Comparison of ENCODE assay signal across 21 cellular contexts in genomic region chr1:14956579-14957195, GRCh38.
A peak's percentile ranks its signal among the peaks of the same experiment; 100 is the strongest.
DNase-seq lines count a peak whose midpoint lies in the region; ATAC-seq, FAIRE-seq and TF ChIP-seq lines count a peak whose summit lies in the region.
"Had no signal": no experiment of that assay in that cellular context is flagged by ENCODE, and none has a peak within 500 bp of the region (broad histone marks: within the 10 kb centered on the region; RNA-seq: fewer than 3 reads in every experiment).

No MANE protein-coding gene starts in this region.

- H3K4me1 Mint-ChIP-seq in activated CD4-positive, alpha-beta memory T cell treated with anti-CD3 and anti-CD28 coated beads for 36 hours (ENCODE audit: low read depth): no peaks in the 10 kb centered on the region
- H3K4me1 Mint-ChIP-seq: T-cell had no signal

- H2BK12ac ChIP-seq in H1 (ENCODE audit: low read depth, low read length): 0 out of 2 replicates have a peak overlapping the region, but pooled peaks have one; percentile 27

- no peak overlapping the region for H3K4me2 ChIP-seq in H1 (ENCODE audit: insufficient read depth in 1 of 2, low read depth in 2 of 2, low read length in 2 of 2)

- intact Hi-C loops in spleen (cut with DNase I; ENCODE audit: low total_unique reads): no loop called here
- intact Hi-C loops in activated CD4-positive, alpha-beta memory T cell treated with anti-CD3 and anti-CD28 coated beads for 36 hours (cut with micrococcal nuclease): no loop called here

- H3K18ac ChIP-seq in H1 (ENCODE audit: extremely low read depth, low read length): peak overlapping the region; percentile 48; the same call in 1 of the 2 replicates

- no peaks in the 10 kb centered on the region for H3K79me1 ChIP-seq in H1 (ENCODE audit: low read depth, low read length)

- no peak overlapping the region for H3K23ac ChIP-seq in H1 (ENCODE audit: insufficient read length)

- no peak overlapping the region for H3K9ac ChIP-seq in H1 (replicated peaks in 1 of 4; ENCODE audit: extremely low read depth in 1 of 4, low read depth in 3 of 4, low read length in 3 of 4)

- peaks cover 0 to 3% (median under 1%) of the 10 kb centered on the region in 4 experiments; a peak in 2 of 7 replicates for H3K4me1 ChIP-seq in H1 (replicated peaks in 1 of 4; ENCODE audit: control insufficient read depth in 3 of 4, insufficient read depth in 4 of 4, low read length in 3 of 4)
- H3K4me1 ChIP-seq in spleen: peaks cover 6 to 85% (median 50%) of the 10 kb centered on the region in 6 donors
- H3K4me1 ChIP-seq: HAP-1 had no signal

- no peak overlapping the region for H2BK20ac ChIP-seq in H1 (ENCODE audit: low read length)

- H4K91ac ChIP-seq in H1 (replicated peaks; ENCODE audit: insufficient read length, low read length): no peak overlapping the region

- DNase-seq in NCI-H524 (lab: John Stamatoyannopoulos, UW): peak; percentile 27 to 58
- DNase-seq in NCI-H524 treated with DMSO at 0.1 percent for 48 hours (lab: John Stamatoyannopoulos, UW): no peak
- DNase-seq in DMS79 treated with DMSO at 0.1 percent for 48 hours (lab: John Stamatoyannopoulos, UW): peak; percentile 18
- no peak for DNase-seq in H1 (ENCODE audit: low read depth in 1 of 2, low spot score in 2 of 2)
- DNase-seq in spleen: no peak
- DNase-seq in activated CD4-positive, alpha-beta memory T cell treated with anti-CD3 and anti-CD28 coated beads for 36 hours: no peak
- DNase-seq: 8988T, C1 segment of cervical spinal cord, DMS53, Karpas-422, MG63, NCI-H1048, NCI-H1417 treated with DMSO at 0.1 percent for 48 hours, NCI-H187, NCI-H748 treated with DMSO at 0.1 percent for 48 hours, SIG-M5, T-cell had no signal

- WGBS in H1 (ENCODE audit: extremely low coverage in 1 of 2, insufficient coverage in 1 of 2, insufficient read length in 1 of 2, insufficient replicate concordance in 2 of 2, low coverage in 1 of 2, low lambda C conversion rate in 2 of 2, missing lambda C conversion rate in 1 of 2), 2 experiments: 89% methylated on average over 11 of the region's 11 CpGs; no CpG with 5 or more reads in 1 of the 2 experiments
- WGBS in spleen, 5 donors: 64 to 83% (median 71%) methylated on average over 11 of the region's 11 CpGs

- no peak overlapping the region for H3K56ac ChIP-seq in H1 (replicated peaks; ENCODE audit: insufficient read length, low read depth, low read length)

- H3K4me3 ChIP-seq in H1 (ENCODE audit: extremely low read depth in 1 of 4, insufficient read depth in 2 of 4, low read depth in 3 of 4, low read length in 4 of 4) (no peak overlapping the region), spleen (no peak overlapping the region)
- H3K4me3 ChIP-seq: HAP-1, MG63 had no signal

- TF ChIP-seq RAD21 in H1 (IDR thresholded peaks at IDR 0.05 in 1 of 2, conservative IDR thresholded peaks at IDR 0.05 in 1 of 2; ENCODE audit: low read depth in 2 of 2, low read length in 2 of 2): no peak

- POLR2A ChIA-PET in H1 (lab: Charles Lee; ENCODE audit: partially characterized antibody): no interaction called here
- POLR2A ChIA-PET in activated CD4-positive, alpha-beta memory T cell treated with anti-CD3 and anti-CD28 coated beads for 36 hours (lab: Charles Lee): no interaction called here

- H2BK5ac ChIP-seq in H1 (ENCODE audit: low read depth, low read length): no peak overlapping the region

- H3K27ac ChIP-seq in H1 (ENCODE audit: low read depth, low read length): no peak overlapping the region
- H3K27ac ChIP-seq in spleen: peak overlapping the region in 7 of 8 donors; percentile 7 to 89 (median 79)
- H3K27ac ChIP-seq: HL-60 had no signal

- no peaks in the 10 kb centered on the region for H3K23me2 ChIP-seq in H1 (ENCODE audit: low read depth, low read length)

- H3K9me3 Mint-ChIP-seq in activated CD4-positive, alpha-beta memory T cell treated with anti-CD3 and anti-CD28 coated beads for 36 hours: no peaks in the 10 kb centered on the region
- H3K9me3 Mint-ChIP-seq: T-cell had no signal

- FAIRE-seq in H1 (lab: Jason Lieb, UNC): no peak
- FAIRE-seq: D721Med had no signal

- no peaks in the 10 kb centered on the region for H3K79me2 ChIP-seq in H1 (ENCODE audit: control insufficient read depth in 1 of 2, insufficient read depth in 2 of 2, low read length in 2 of 2)

- no peak overlapping the region for H3K27ac Mint-ChIP-seq in activated CD4-positive, alpha-beta memory T cell treated with anti-CD3 and anti-CD28 coated beads for 36 hours
- H3K27ac Mint-ChIP-seq: T-cell had no signal

- H3K27me3 ChIP-seq in H1 (replicated peaks in 1 of 4; ENCODE audit: control insufficient read depth in 3 of 4, extremely low read depth in 1 of 4, insufficient read depth in 3 of 4, low read length in 3 of 4): no peaks in the 10 kb centered on the region
- H3K27me3 ChIP-seq in spleen (replicated peaks in 1 of 7): no peaks in the 10 kb centered on the region
- H3K27me3 ChIP-seq: MG63 had no signal

- H3K27me3 Mint-ChIP-seq in activated CD4-positive, alpha-beta memory T cell treated with anti-CD3 and anti-CD28 coated beads for 36 hours: no peaks in the 10 kb centered on the region
- H3K27me3 Mint-ChIP-seq: T-cell had no signal

- TF ChIP-seq CTCF in H1 (IDR thresholded peaks at IDR 0.05; ENCODE audit: control extremely low read depth in 1 of 3, insufficient read depth in 1 of 3, low read depth in 1 of 3, low read length in 3 of 3) (no peak), spleen (IDR thresholded peaks at IDR 0.05 in 8 of 11, conservative IDR thresholded peaks at IDR 0.05 in 3 of 11) (no peak)

- TF ChIP-seq POLR2A in H1 (IDR thresholded peaks at IDR 0.05; ENCODE audit: control extremely low read depth in 1 of 2, low read depth in 2 of 2, low read length in 2 of 2) (no peak), spleen (IDR thresholded peaks at IDR 0.05) (no peak)

- no peak overlapping the region for H3K4ac ChIP-seq in H1 (replicated peaks; ENCODE audit: insufficient read length, low read depth, low read length)

- CTCF ChIA-PET in H1 (lab: Charles Lee; ENCODE audit: partially characterized antibody): interaction anchor here (0.9 to 1.1 kb wide), 2 partner anchors 9 to 81 kb away, joined by 3 read pairs; no protein-coding TSS in a partner anchor
- CTCF ChIA-PET in activated CD4-positive, alpha-beta memory T cell treated with anti-CD3 and anti-CD28 coated beads for 36 hours (lab: Charles Lee): no interaction called here

- no peak overlapping the region; the same call in 1 of the 2 replicates for H4K8ac ChIP-seq in H1 (ENCODE audit: extremely low read depth, insufficient read depth, low read length)

- H3K4me3 Mint-ChIP-seq in activated CD4-positive, alpha-beta memory T cell treated with anti-CD3 and anti-CD28 coated beads for 36 hours: no peak overlapping the region
- H3K4me3 Mint-ChIP-seq: T-cell had no signal

- H2BK15ac ChIP-seq in H1 (ENCODE audit: low read length): no peak overlapping the region

- no peak overlapping the region for H2AK5ac ChIP-seq in H1 (ENCODE audit: low read depth, low read length)

- no peak for ATAC-seq in GM19467 (IDR thresholded peaks at IDR 0.05; ENCODE audit: unreplicated experiment)
- ATAC-seq: T-cell had no signal

- H3K36me3 ChIP-seq in H1 (ENCODE audit: control insufficient read depth in 2 of 4, insufficient read depth in 4 of 4, low read length in 3 of 4): no peaks in the 10 kb centered on the region; a peak in 1 of 8 replicates
- H3K36me3 ChIP-seq in spleen: peaks cover 0 to 37% (median 12%) of the 10 kb centered on the region in 6 donors

- H4K5ac ChIP-seq in H1 (ENCODE audit: insufficient read length, low read depth, low read length): no peak overlapping the region

- H3K9me3 ChIP-seq in H1 (ENCODE audit: insufficient read depth in 2 of 2, low read depth in 1 of 2, low read length in 1 of 2) (peaks cover 0 to 7% of the 10 kb centered on the region in 2 experiments; a peak in 2 of 4 replicates), spleen (peaks cover 0 to 9% (median 5%) of the 10 kb centered on the region in 8 donors)
- H3K9me3 ChIP-seq: HAP-1, MG63 had no signal

- no peak overlapping the region for H2AFZ ChIP-seq in H1 (ENCODE audit: low read length)

- no peak overlapping the region for H3K14ac ChIP-seq in H1 (ENCODE audit: insufficient read length)

- H2BK120ac ChIP-seq in H1 (replicated peaks; ENCODE audit: low read depth, low read length): no peak overlapping the region

- no peak for TF ChIP-seq EP300 in H1 (IDR thresholded peaks at IDR 0.05; ENCODE audit: borderline replicate concordance in 1 of 2, low read depth in 2 of 2, low read length in 2 of 2)

- no peaks in the 10 kb centered on the region for H3K36me3 Mint-ChIP-seq in activated CD4-positive, alpha-beta memory T cell treated with anti-CD3 and anti-CD28 coated beads for 36 hours
- H3K36me3 Mint-ChIP-seq: T-cell had no signal

- peaks cover 0 to 8% of the 10 kb centered on the region in 2 experiments for H4K20me1 ChIP-seq in H1 (replicated peaks in 1 of 2; ENCODE audit: control insufficient read depth in 1 of 2, insufficient read depth in 2 of 2, low read length in 2 of 2)

TF ChIP-seq in H1, 55 proteins besides CTCF, POLR2A, EP300 and RAD21:
- TF ChIP-seq HDAC2 (IDR thresholded peaks at IDR 0.05; ENCODE audit: borderline replicate concordance in 1 of 2, low read depth in 2 of 2, low read length in 2 of 2): no peak

Comparison
In these comparisons a context has a peak if more than half of its experiments do, and no peak if none do; other contexts are left out.
1. DNase-seq: peak in NCI-H524 (2 of 2) and DMS79 treated with DMSO at 0.1 percent for 48 hours (single experiment); none in NCI-H524 treated with DMSO at 0.1 percent for 48 hours (single experiment), H1 (0 of 2), spleen (single experiment) and activated CD4-positive, alpha-beta memory T cell treated with anti-CD3 and anti-CD28 coated beads for 36 hours (single experiment).